20 cellular contexts compared by ENCODE assay signal in the genomic region with DNA sequence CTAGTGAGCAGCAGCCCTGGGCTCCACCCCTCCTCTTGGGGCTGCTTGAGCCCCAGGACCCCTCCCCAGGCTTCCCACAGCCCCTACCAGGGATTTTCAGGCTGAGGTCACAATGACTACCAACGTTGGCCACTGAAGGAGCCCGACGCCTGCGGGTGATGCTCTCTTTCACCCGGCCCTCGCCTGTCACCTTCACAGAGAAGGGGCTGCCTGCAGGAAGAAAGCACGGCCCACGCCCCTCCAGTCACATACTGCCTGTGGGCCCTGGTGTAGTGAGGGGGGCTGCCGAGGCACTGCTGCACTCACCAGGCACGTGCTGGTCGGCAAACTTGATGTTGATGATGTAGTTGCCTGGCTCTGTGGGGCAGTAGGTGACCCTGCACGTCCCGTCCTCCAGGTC. TPM values are rescaled to one million over a fixed set of nuclear protein-coding genes. Genes with fewer than 3 reads are reported as not detected.
DNase-seq lines count a peak whose midpoint lies in the region; ATAC-seq, FAIRE-seq and TF ChIP-seq lines count a peak whose summit lies in the region.
"Had no signal": no experiment of that assay in that cellular context is flagged by ENCODE, and none has a peak within 500 bp of the region (broad histone marks: within the 10 kb centered on the region; RNA-seq: fewer than 3 reads in every experiment).

No MANE protein-coding gene starts in this region.

- CTCF ChIA-PET in PC-9 (lab: Charles Lee) (no interaction called here), endothelial cell of umbilical vein (lab: Charles Lee) (no interaction called here)

- ATAC-seq in left ventricle myocardium superior = no peak
- no peak for ATAC-seq in Right ventricle myocardium inferior
- no peak for ATAC-seq in upper lobe of right lung
- no peak for ATAC-seq in GM18511 (IDR thresholded peaks at IDR 0.05; ENCODE audit: unreplicated experiment)
- ATAC-seq: activated T-cell treated with anti-CD3 and anti-CD28 coated beads, Interleukin-2, amount 50 U/mL, for 72 hours; stimulated activated naive CD8-positive, alpha-beta T cell treated with anti-CD3 and anti-CD28 coated beads, Interleukin-15, Interleukin-2, amounts not matched to agents 100 U/mL and 50 U/mL, for 24 hours had no signal

- H3K4me3 ChIP-seq in PC-9 (no peak overlapping the region), endothelial cell of umbilical vein (replicated peaks in 1 of 3; ENCODE audit: insufficient read depth in 1 of 3, low read depth in 1 of 3, low read length in 3 of 3) (no peak overlapping the region), upper lobe of right lung (no peak overlapping the region), neural progenitor cell (no peak overlapping the region)

- POLR2A ChIA-PET in PC-9 (lab: Charles Lee; ENCODE audit: unreplicated experiment) (no interaction called here), endothelial cell of umbilical vein (lab: Charles Lee) (no interaction called here)

- DNase-seq in left ventricle myocardium superior (peak; percentile 4), Right ventricle myocardium inferior (ENCODE audit: missing footprints) (no peak), PC-9 (no peak), endothelial cell of umbilical vein (ENCODE audit: low read depth, low spot score) (no peak), upper lobe of right lung (peak; percentile 34), NCI-H2029 (lab: John Stamatoyannopoulos, UW) (no peak), neural progenitor cell (ENCODE audit: low spot score) (no peak)
- DNase-seq: activated T-cell treated with anti-CD3 and anti-CD28 coated beads, Interleukin-2, amount 50 U/mL, for 72 hours; central memory CD4-positive, alpha-beta T cell; effector CD4-positive, alpha-beta T cell; GDM1; islet precursor cell; MV-4-11; NCI-H2081 treated with DMSO at 0.1 percent for 48 hours; stimulated activated naive CD8-positive, alpha-beta T cell treated with anti-CD3 and anti-CD28 coated beads, Interleukin-15, Interleukin-2, amounts not matched to agents 100 U/mL and 50 U/mL, for 24 hours had no signal

- H3K27me3 Mint-ChIP-seq in neural progenitor cell (ENCODE audit: insufficient read depth, low read depth) = peaks cover 11% of the 10 kb centered on the region

- H3K27ac Mint-ChIP-seq in neural progenitor cell = no peak overlapping the region
- H3K27ac Mint-ChIP-seq: activated T-cell treated with anti-CD3 and anti-CD28 coated beads, Interleukin-2, amount 50 U/mL, for 72 hours had no signal

- H3K4me2 ChIP-seq in PC-9 (no peak overlapping the region), endothelial cell of umbilical vein (ENCODE audit: insufficient read depth, low read length) (no peak overlapping the region), neural progenitor cell (no peak overlapping the region)

- H3K79me2 ChIP-seq in PC-9 (ENCODE audit: low read depth) (no peaks in the 10 kb centered on the region), endothelial cell of umbilical vein (ENCODE audit: control insufficient read depth, insufficient read depth, low read length) (peaks cover 8% of the 10 kb centered on the region), neural progenitor cell (ENCODE audit: low read depth) (no peaks in the 10 kb centered on the region)

- H3K9me2 ChIP-seq in PC-9 (ENCODE audit: insufficient read depth) = no peaks in the 10 kb centered on the region

- BruUV-seq in PC-9 (replicated peaks; lab: Mats Ljungman, UMichigan) (TSS peak; percentile 25), endothelial cell of umbilical vein (replicated peaks; lab: Mats Ljungman, UMichigan) (no TSS peak)

- dilution Hi-C loops in endothelial cell of umbilical vein (cut with MboI; ENCODE audit: extremely low pct_ligation_motif_present, low sequenced_read_pairs) = no loop called here

- no peak overlapping the region for H3K4me3 Mint-ChIP-seq in neural progenitor cell
- H3K4me3 Mint-ChIP-seq: activated T-cell treated with anti-CD3 and anti-CD28 coated beads, Interleukin-2, amount 50 U/mL, for 72 hours had no signal

- no peak overlapping the region for H3K27ac ChIP-seq in PC-9
- no peak overlapping the region for H3K27ac ChIP-seq in endothelial cell of umbilical vein (ENCODE audit: insufficient read depth, low read depth, low read length)
- no peak overlapping the region for H3K27ac ChIP-seq in upper lobe of right lung
- H3K27ac ChIP-seq in neural progenitor cell = no peak overlapping the region

- H3K9me3 Mint-ChIP-seq in neural progenitor cell = peaks cover 5% of the 10 kb centered on the region
- H3K9me3 Mint-ChIP-seq: activated T-cell treated with anti-CD3 and anti-CD28 coated beads, Interleukin-2, amount 50 U/mL, for 72 hours had no signal

- H4K20me1 ChIP-seq in PC-9 (ENCODE audit: insufficient read depth) = 0 out of 2 replicates have a peak, but pooled peaks cover 10% of the 10 kb centered on the region
- no peaks in the 10 kb centered on the region for H4K20me1 ChIP-seq in endothelial cell of umbilical vein (replicated peaks; ENCODE audit: control insufficient read depth, extremely low read depth, insufficient read depth, low read length)
- peaks cover 51% of the 10 kb centered on the region for H4K20me1 ChIP-seq in neural progenitor cell (ENCODE audit: low read depth)

- no peak for TF ChIP-seq POLR2A in endothelial cell of umbilical vein (IDR thresholded peaks at IDR 0.05; ENCODE audit: low read depth, low read length)

- H3K9me3 ChIP-seq in PC-9 (ENCODE audit: insufficient read depth, low read depth) (no peaks in the 10 kb centered on the region), endothelial cell of umbilical vein (replicated peaks; ENCODE audit: control insufficient read depth, insufficient read depth, low read length) (no peaks in the 10 kb centered on the region), upper lobe of right lung (no peaks in the 10 kb centered on the region), neural progenitor cell (ENCODE audit: low read depth) (no peaks in the 10 kb centered on the region)

- H3K36me3 Mint-ChIP-seq in neural progenitor cell = peaks cover 2% of the 10 kb centered on the region

- peaks cover 4% of the 10 kb centered on the region for H3K4me1 Mint-ChIP-seq in neural progenitor cell

- TF ChIP-seq CTCF in PC-9 (conservative IDR thresholded peaks at IDR 0.05) (no peak), endothelial cell of umbilical vein (IDR thresholded peaks at IDR 0.05; ENCODE audit: extremely low read depth in 1 of 2, insufficient read depth in 1 of 2, low read depth in 1 of 2, low read length in 2 of 2) (no peak), upper lobe of right lung (IDR thresholded peaks at IDR 0.05) (no peak), neural progenitor cell (IDR thresholded peaks at IDR 0.05) (no peak)

- FAIRE-seq in endothelial cell of umbilical vein (lab: Jason Lieb, UNC) = peak; percentile 50
- FAIRE-seq: GM12892, RCC 7860 had no signal

- no peak overlapping the region for H3K9ac ChIP-seq in endothelial cell of umbilical vein (replicated peaks; ENCODE audit: extremely low read depth, insufficient read depth, low read length)
- H3K9ac ChIP-seq in neural progenitor cell = no peak overlapping the region

- intact Hi-C loops in left ventricle myocardium superior (cut with micrococcal nuclease) (no loop called here), Right ventricle myocardium inferior (cut with DNase I) (no loop called here), PC-9 (cut with micrococcal nuclease; ENCODE audit: unreplicated experiment) (no loop called here), endothelial cell of umbilical vein (cut with micrococcal nuclease) (no loop called here), upper lobe of right lung (cut with DNase I) (no loop called here)

- peaks cover 9% of the 10 kb centered on the region for H3F3A ChIP-seq in PC-9 (ENCODE audit: insufficient read depth, low read depth)
- peaks cover 7% of the 10 kb centered on the region for H3F3A ChIP-seq in neural progenitor cell (ENCODE audit: low read depth)

- H3K9me1 ChIP-seq in endothelial cell of umbilical vein (replicated peaks; ENCODE audit: control insufficient read depth, extremely low read depth, insufficient read depth, low read length) = no peaks in the 10 kb centered on the region

- H3K4me1 ChIP-seq in PC-9 (replicated peaks; ENCODE audit: insufficient read depth) (no peaks in the 10 kb centered on the region), endothelial cell of umbilical vein (ENCODE audit: control insufficient read depth, extremely low read depth, insufficient read depth, low read length) (no peaks in the 10 kb centered on the region), upper lobe of right lung (no peaks in the 10 kb centered on the region), neural progenitor cell (no peaks in the 10 kb centered on the region)

- no peaks in the 10 kb centered on the region for H3K36me3 ChIP-seq in PC-9 (ENCODE audit: low read depth)
- H3K36me3 ChIP-seq in endothelial cell of umbilical vein (ENCODE audit: control insufficient read depth in 2 of 2, extremely low read depth in 1 of 2, insufficient read depth in 2 of 2, low read length in 2 of 2) = peaks cover 5 to 87% of the 10 kb centered on the region in 2 experiments
- H3K36me3 ChIP-seq in upper lobe of right lung = peaks cover 77% of the 10 kb centered on the region
- H3K36me3 ChIP-seq in neural progenitor cell = no peaks in the 10 kb centered on the region

- H2AFZ ChIP-seq in PC-9 (no peak overlapping the region), endothelial cell of umbilical vein (ENCODE audit: low read depth, low read length) (no peak overlapping the region), neural progenitor cell (replicated peaks) (no peak overlapping the region)

- H3K27me3 ChIP-seq in PC-9 (ENCODE audit: insufficient read depth, low read depth) (no peaks in the 10 kb centered on the region), endothelial cell of umbilical vein (ENCODE audit: control insufficient read depth in 2 of 2, insufficient read depth in 2 of 2, low read length in 2 of 2) (no peaks in the 10 kb centered on the region), upper lobe of right lung (no peaks in the 10 kb centered on the region), neural progenitor cell (no peaks in the 10 kb centered on the region)

RNA-seq across cellular contexts. Expression of gene FLNA, which starts 22.0 kb away (rescaled TPM):
- total RNA-seq in left ventricle myocardium superior = 228 TPM
- 253 TPM for total RNA-seq in Right ventricle myocardium inferior
- total RNA-seq in PC-9 (2021) = 1,841 and 2,308 TPM in 2 replicates
- 1,474 and 1,671 TPM in 2 replicates for total RNA-seq in endothelial cell of umbilical vein
- polyA plus RNA-seq in endothelial cell of umbilical vein = 658 and 817 TPM in 2 replicates
- 586 and 692 TPM in 2 replicates for polyA plus RNA-seq in endothelial cell of umbilical vein (2011; cell fraction: cytosol; rRNA removed)
- 1,827 and 2,405 TPM in 2 replicates for polyA plus RNA-seq in endothelial cell of umbilical vein (2011; cell fraction: nucleus; rRNA removed)
- polyA plus RNA-seq in endothelial cell of umbilical vein (2012) = 942 and 1,144 TPM in 2 replicates
- polyA minus RNA-seq in endothelial cell of umbilical vein = 2,274 and 2,423 TPM in 2 replicates
- 691 TPM for polyA minus RNA-seq in endothelial cell of umbilical vein (2011; cell fraction: cytosol; rRNA and poly(A)+ RNA removed)
- polyA minus RNA-seq in endothelial cell of umbilical vein (2011; cell fraction: nucleus; rRNA and poly(A)+ RNA removed) = 948 and 1,772 TPM in 2 replicates
- 1,252 TPM for total RNA-seq in upper lobe of right lung
- total RNA-seq in neural progenitor cell (ENCODE audit: low replicate concordance) = 189 and 559 TPM in 2 replicates

RNA-seq across cellular contexts. Expression of gene EMD, which starts 26.6 kb away (rescaled TPM):
- total RNA-seq in left ventricle myocardium superior = 51.3 TPM
- 51.1 TPM for total RNA-seq in Right ventricle myocardium inferior
- total RNA-seq in PC-9 (2021) = 132 and 164 TPM in 2 replicates
- 71.5 and 76.8 TPM in 2 replicates for total RNA-seq in endothelial cell of umbilical vein
- 47.0 and 50.6 TPM in 2 replicates for polyA plus RNA-seq in endothelial cell of umbilical vein
- 62.3 and 65.3 TPM in 2 replicates for polyA plus RNA-seq in endothelial cell of umbilical vein (2011; cell fraction: cytosol; rRNA removed)
- 58.2 and 63.0 TPM in 2 replicates for polyA plus RNA-seq in endothelial cell of umbilical vein (2011; cell fraction: nucleus; rRNA removed)
- polyA plus RNA-seq in endothelial cell of umbilical vein (2012) = 69.6 and 87.5 TPM in 2 replicates
- 34.2 and 47.7 TPM in 2 replicates for polyA minus RNA-seq in endothelial cell of umbilical vein
- 56.5 TPM for polyA minus RNA-seq in endothelial cell of umbilical vein (2011; cell fraction: cytosol; rRNA and poly(A)+ RNA removed)
- polyA minus RNA-seq in endothelial cell of umbilical vein (2011; cell fraction: nucleus; rRNA and poly(A)+ RNA removed) = 14.7 and 18.9 TPM in 2 replicates
- 58.4 TPM for total RNA-seq in upper lobe of right lung
- 18.3 and 62.0 TPM in 2 replicates for total RNA-seq in neural progenitor cell (ENCODE audit: low replicate concordance)

RNA-seq across cellular contexts. Expression of gene RPL10, which starts 45.7 kb away (rescaled TPM):
- 1,898 TPM for total RNA-seq in left ventricle myocardium superior
- total RNA-seq in Right ventricle myocardium inferior = 2,181 TPM
- total RNA-seq in PC-9 (2021) = 3,447 and 3,685 TPM in 2 replicates
- total RNA-seq in endothelial cell of umbilical vein = 2,493 and 2,979 TPM in 2 replicates
- polyA plus RNA-seq in endothelial cell of umbilical vein = 6,375 and 7,586 TPM in 2 replicates
- 8,116 and 9,197 TPM in 2 replicates for polyA plus RNA-seq in endothelial cell of umbilical vein (2011; cell fraction: cytosol; rRNA removed)
- polyA plus RNA-seq in endothelial cell of umbilical vein (2011; cell fraction: nucleus; rRNA removed) = 2,307 and 2,831 TPM in 2 replicates
- polyA plus RNA-seq in endothelial cell of umbilical vein (2012) = 3,703 and 5,650 TPM in 2 replicates
- polyA minus RNA-seq in endothelial cell of umbilical vein = 1,869 and 2,194 TPM in 2 replicates
- 1,135 TPM for polyA minus RNA-seq in endothelial cell of umbilical vein (2011; cell fraction: cytosol; rRNA and poly(A)+ RNA removed)
- 299 and 338 TPM in 2 replicates for polyA minus RNA-seq in endothelial cell of umbilical vein (2011; cell fraction: nucleus; rRNA and poly(A)+ RNA removed)
- 2,677 TPM for total RNA-seq in upper lobe of right lung
- 4,507 and 7,403 TPM in 2 replicates for total RNA-seq in neural progenitor cell (ENCODE audit: low replicate concordance)

RNA-seq across cellular contexts. Expression of gene DNASE1L1, which starts 56.6 kb away (rescaled TPM):
- 58.7 TPM for total RNA-seq in left ventricle myocardium superior
- 52.3 TPM for total RNA-seq in Right ventricle myocardium inferior
- total RNA-seq in PC-9 (2021) = 25.9 and 28.3 TPM in 2 replicates
- 47.5 and 61.5 TPM in 2 replicates for total RNA-seq in endothelial cell of umbilical vein
- 84.9 and 90.8 TPM in 2 replicates for polyA plus RNA-seq in endothelial cell of umbilical vein
- polyA plus RNA-seq in endothelial cell of umbilical vein (2011; cell fraction: cytosol; rRNA removed) = 52.3 and 57.1 TPM in 2 replicates
- polyA plus RNA-seq in endothelial cell of umbilical vein (2011; cell fraction: nucleus; rRNA removed) = 36.1 and 37.4 TPM in 2 replicates
- 109 and 110 TPM in 2 replicates for polyA plus RNA-seq in endothelial cell of umbilical vein (2012)
- 49.5 and 53.4 TPM in 2 replicates for polyA minus RNA-seq in endothelial cell of umbilical vein
- 13.8 TPM for polyA minus RNA-seq in endothelial cell of umbilical vein (2011; cell fraction: cytosol; rRNA and poly(A)+ RNA removed)
- 8.6 and 12.2 TPM in 2 replicates for polyA minus RNA-seq in endothelial cell of umbilical vein (2011; cell fraction: nucleus; rRNA and poly(A)+ RNA removed)
- total RNA-seq in upper lobe of right lung = 37.1 TPM
- total RNA-seq in neural progenitor cell (ENCODE audit: low replicate concordance) = 14.2 and 27.2 TPM in 2 replicates

RNA-seq across cellular contexts. Expression of gene TKTL1, which starts 56.9 kb away (rescaled TPM):
- 18.0 TPM for total RNA-seq in left ventricle myocardium superior
- total RNA-seq in Right ventricle myocardium inferior = 13.0 TPM
- not detected in 2 replicates for total RNA-seq in PC-9 (2021)
- not detected in 2 replicates for total RNA-seq in endothelial cell of umbilical vein
- 0.03 TPM in 1 of 2 replicates, not detected in the other for polyA plus RNA-seq in endothelial cell of umbilical vein
- polyA plus RNA-seq in endothelial cell of umbilical vein (2011; cell fraction: cytosol; rRNA removed) = not detected in 2 replicates
- not detected in 2 replicates for polyA plus RNA-seq in endothelial cell of umbilical vein (2011; cell fraction: nucleus; rRNA removed)
- 0.07 TPM in 1 of 2 replicates, not detected in the other for polyA plus RNA-seq in endothelial cell of umbilical vein (2012)
- not detected in 2 replicates for polyA minus RNA-seq in endothelial cell of umbilical vein
- not detected for polyA minus RNA-seq in endothelial cell of umbilical vein (2011; cell fraction: cytosol; rRNA and poly(A)+ RNA removed)
- not detected in 2 replicates for polyA minus RNA-seq in endothelial cell of umbilical vein (2011; cell fraction: nucleus; rRNA and poly(A)+ RNA removed)
- not detected for total RNA-seq in upper lobe of right lung
- 0.22 TPM in 1 of 2 replicates, not detected in the other for total RNA-seq in neural progenitor cell (ENCODE audit: low replicate concordance)
- total RNA-seq: fibroblast of lung, renal cortical epithelial cell had no signal
- polyA plus RNA-seq: fibroblast of lung had no signal

Comparison
In these comparisons a context has a peak if more than half of its experiments do, and no peak if none do; other contexts are left out.
1. DNase-seq: peak in left ventricle myocardium superior (single experiment) and upper lobe of right lung (single experiment); none in Right ventricle myocardium inferior (single experiment), PC-9 (0 of 2), endothelial cell of umbilical vein (single experiment), NCI-H2029 (single experiment) and neural progenitor cell (single experiment).